ENCODE assay signal across 28 cellular contexts in genomic region chrX:131445955-131446354, GRCh38.
"Had no signal": no experiment of that assay in that cellular context is flagged by ENCODE, and none has a peak within 500 bp of the region (broad histone marks: within the 10 kb centered on the region; RNA-seq: fewer than 3 reads in every experiment).

No MANE protein-coding gene starts in this region.

- FAIRE-seq: colon, endometrium, endothelial cell of umbilical vein, frontal cortex had no signal

- DNase-seq: colonic mucosa; cortex of kidney; dermis blood vessel endothelial cell; dorsolateral prefrontal cortex; effector CD4-positive, alpha-beta T cell; effector CD8-positive, alpha-beta T cell; effector memory CD4-positive, alpha-beta T cell; effector memory CD8-positive, alpha-beta T cell; endodermal cell; erythroblast; esophagus squamous epithelium; foreskin fibroblast; foreskin keratinocyte; foreskin melanocyte; gastrocnemius medialis; glutamatergic neuron; head of caudate nucleus; heart left ventricle; heart right ventricle had no signal

- H3K27ac ChIP-seq: colonic mucosa, coronary artery, dorsolateral prefrontal cortex, epithelial cell of prostate, esophagus muscularis mucosa, esophagus squamous epithelium, foreskin keratinocyte, gastrocnemius medialis, gastroesophageal sphincter, heart left ventricle, heart right ventricle had no signal

- ATAC-seq: effector memory CD8-positive, alpha-beta T cell; esophagus mucosa; foreskin keratinocyte; gastrocnemius medialis; gastroesophageal sphincter; heart left ventricle; heart right ventricle had no signal

- H3K4me1 ChIP-seq: colonic mucosa, esophagus muscularis mucosa, esophagus squamous epithelium, foreskin keratinocyte, gastrocnemius medialis, gastroesophageal sphincter, heart left ventricle, heart right ventricle had no signal

- H3K27me3 ChIP-seq: colonic mucosa, esophagus muscularis mucosa, esophagus squamous epithelium, foreskin keratinocyte, gastrocnemius medialis, gastroesophageal sphincter, heart right ventricle had no signal

- H3K36me3 ChIP-seq: colonic mucosa, esophagus muscularis mucosa, esophagus squamous epithelium, gastrocnemius medialis, gastroesophageal sphincter, heart left ventricle, heart right ventricle had no signal

- H3K4me3 ChIP-seq: colonic mucosa, coronary artery, dorsolateral prefrontal cortex, esophagus muscularis mucosa, esophagus squamous epithelium, gastrocnemius medialis, gastroesophageal sphincter, heart left ventricle, heart right ventricle had no signal

- H3K9me3 ChIP-seq: colonic mucosa, esophagus squamous epithelium, gastrocnemius medialis had no signal
